Comparison of ENCODE assay signal across 14 cellular contexts in the genomic region with DNA sequence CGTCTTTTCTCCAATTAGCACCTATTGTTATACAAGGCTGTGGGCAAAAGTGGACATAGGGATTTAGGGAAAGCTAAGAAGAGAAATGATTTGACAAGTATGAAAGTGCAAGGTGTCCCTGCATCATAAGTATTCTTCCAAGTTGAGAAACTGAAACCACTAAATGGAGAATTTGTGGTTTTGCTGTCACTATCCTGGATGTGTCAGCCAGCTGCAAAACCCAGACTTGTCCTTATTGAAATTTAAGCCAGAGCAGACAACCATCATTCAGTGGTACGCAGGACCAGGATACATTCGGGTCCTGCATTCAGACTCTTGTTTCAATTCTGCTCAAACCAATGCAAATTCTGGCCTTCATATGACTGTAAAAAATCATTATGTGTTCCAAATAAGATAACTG.
DNase-seq lines count a peak whose midpoint lies in the region; ATAC-seq, FAIRE-seq and TF ChIP-seq lines count a peak whose summit lies in the region.
"Had no signal": no experiment of that assay in that cellular context is flagged by ENCODE, and none has a peak within 500 bp of the region (broad histone marks: within the 10 kb centered on the region; RNA-seq: fewer than 3 reads in every experiment).

No MANE protein-coding gene starts in this region.

- no peaks in the 10 kb centered on the region for H4K20me1 ChIP-seq in astrocyte (ENCODE audit: insufficient read depth, low read length)

- 57 to 75% (median 67%) methylated on average over 3 of the region's 3 CpGs for WGBS in spleen, 5 donors

- no peak overlapping the region for H3K27ac ChIP-seq in astrocyte (ENCODE audit: low read depth, low read length)
- no peak overlapping the region for H3K27ac ChIP-seq in spleen
- H3K27ac ChIP-seq: adrenal gland, transverse colon had no signal

- H3K4me3 ChIP-seq in astrocyte (ENCODE audit: insufficient read depth, low read depth, low read length), result no peak overlapping the region
- no peak overlapping the region for H3K4me3 ChIP-seq in spleen
- H3K4me3 ChIP-seq: adrenal gland, transverse colon had no signal

- TF ChIP-seq CTCF in astrocyte (IDR thresholded peaks at IDR 0.05; ENCODE audit: insufficient read depth, low read depth, low read length) (no peak), spleen (IDR thresholded peaks at IDR 0.05 in 8 of 11, conservative IDR thresholded peaks at IDR 0.05 in 3 of 11) (no peak), endothelial cell (IDR thresholded peaks at IDR 0.05; ENCODE audit: unreplicated experiment) (no peak)

- peak overlapping the region; percentile 7 for H3K4me2 ChIP-seq in astrocyte (ENCODE audit: low read length)

- no peak overlapping the region for H2AFZ ChIP-seq in astrocyte (ENCODE audit: low read depth, low read length)

- DNase-seq in activated naive CD4-positive, alpha-beta T cell treated with anti-CD3 and anti-CD28 coated beads, Interleukin-2, amount 50 U/mL, for 72 hours (ENCODE audit: low spot score in 2 of 2), result peak in 1 of 2 donors; percentile 6
- DNase-seq in activated naive CD4-positive, alpha-beta T cell (lab: John Stamatoyannopoulos, UW), result no peak
- DNase-seq in NOMO-1 treated with dmso at 0.1 percent for 144 hours (lab: John Stamatoyannopoulos, UW; ENCODE audit: unreplicated experiment) (peak; percentile 48), astrocyte (ENCODE audit: low read depth) (peak; percentile 56), spleen (no peak), DMS 273 (lab: John Stamatoyannopoulos, UW; ENCODE audit: unreplicated experiment) (no peak), endothelial cell (ENCODE audit: low spot score) (no peak)
- no peak for DNase-seq in stimulated activated naive CD8-positive, alpha-beta T cell treated with anti-CD3 and anti-CD28 coated beads, Interleukin-15, Interleukin-2, amounts not matched to agents 100 U/mL and 50 U/mL, for 24 hours
- DNase-seq: adrenal gland; NCI-H1436 treated with DMSO at 0.1 percent for 48 hours; NCI-H524 treated with DMSO at 0.1 percent for 48 hours; stimulated activated CD4-positive, alpha-beta T cell treated with anti-CD3 and anti-CD28 coated beads, Interleukin-12 subunit alpha, Interleukin-12 subunit beta, amount 100 ng/mL, for 4 hours; transverse colon had no signal

- H3K9me3 Mint-ChIP-seq in activated naive CD4-positive, alpha-beta T cell treated with anti-CD3 and anti-CD28 coated beads, Interleukin-2, amount 50 U/mL, for 72 hours, result peaks cover 6 to 15% of the 10 kb centered on the region in 2 donors
- H3K9me3 Mint-ChIP-seq in astrocyte (ENCODE audit: unreplicated experiment) (no peaks in the 10 kb centered on the region), endothelial cell (ENCODE audit: unreplicated experiment) (no peaks in the 10 kb centered on the region)
- H3K9me3 Mint-ChIP-seq: dendritic cell treated with granulocyte-macrophage colony-stimulating factor and Interleukin-4, amounts not matched to agents 40 ng/mL and 50 ng/mL, for 4 days had no signal

- H3K4me1 Mint-ChIP-seq in astrocyte (ENCODE audit: low read depth, unreplicated experiment) (peaks cover 18% of the 10 kb centered on the region), endothelial cell (ENCODE audit: unreplicated experiment) (no peaks in the 10 kb centered on the region)

- H3K9me3 ChIP-seq in astrocyte (ENCODE audit: insufficient read depth, low read depth, low read length), result no peaks in the 10 kb centered on the region
- H3K9me3 ChIP-seq in spleen, result peaks cover 0 to under 1% (median 0%) of the 10 kb centered on the region in 8 donors
- H3K9me3 ChIP-seq: adrenal gland, transverse colon had no signal

- H3K4me3 Mint-ChIP-seq in astrocyte (ENCODE audit: unreplicated experiment) (no peak overlapping the region), endothelial cell (ENCODE audit: unreplicated experiment) (no peak overlapping the region)
- H3K4me3 Mint-ChIP-seq: dendritic cell treated with granulocyte-macrophage colony-stimulating factor and Interleukin-4, amounts not matched to agents 40 ng/mL and 50 ng/mL, for 4 days had no signal

- TF ChIP-seq POLR2A in spleen (IDR thresholded peaks at IDR 0.05), result no peak

- no peaks in the 10 kb centered on the region for H3K36me3 ChIP-seq in astrocyte (ENCODE audit: insufficient read depth, low read length)
- no peaks in the 10 kb centered on the region for H3K36me3 ChIP-seq in spleen
- H3K36me3 ChIP-seq: adrenal gland, transverse colon had no signal

- peak; percentile 17 for FAIRE-seq in astrocyte (lab: Jason Lieb, UNC)

- intact Hi-C loops in spleen (cut with DNase I; ENCODE audit: low total_unique reads), result no loop called here

- no peaks in the 10 kb centered on the region for H3K27me3 Mint-ChIP-seq in astrocyte (ENCODE audit: low read depth, unreplicated experiment)
- H3K27me3 Mint-ChIP-seq in endothelial cell (ENCODE audit: unreplicated experiment), result peaks cover 3% of the 10 kb centered on the region

- no peak overlapping the region for H3K9ac ChIP-seq in astrocyte (ENCODE audit: low read length)

- ATAC-seq in activated naive CD4-positive, alpha-beta T cell treated with anti-CD3 and anti-CD28 coated beads, Interleukin-2, amount 50 U/mL, for 72 hours, result peak; percentile 70 to 73
- peak; percentile 72 for ATAC-seq in stimulated activated naive CD8-positive, alpha-beta T cell treated with anti-CD3 and anti-CD28 coated beads, Interleukin-15, Interleukin-2, amounts not matched to agents 100 U/mL and 50 U/mL, for 24 hours

- peaks cover 5% of the 10 kb centered on the region for H3K4me1 ChIP-seq in astrocyte (ENCODE audit: insufficient read depth, low read length)
- peaks cover 0 to 10% (median 7%) of the 10 kb centered on the region in 6 donors for H3K4me1 ChIP-seq in spleen

- H3K27me3 ChIP-seq in astrocyte (ENCODE audit: insufficient read depth, low read length) (no peaks in the 10 kb centered on the region), spleen (replicated peaks in 1 of 7) (no peaks in the 10 kb centered on the region)
- H3K27me3 ChIP-seq: adrenal gland, transverse colon had no signal

- peaks cover 8 to 13% of the 10 kb centered on the region in 2 donors for H3K36me3 Mint-ChIP-seq in activated naive CD4-positive, alpha-beta T cell treated with anti-CD3 and anti-CD28 coated beads, Interleukin-2, amount 50 U/mL, for 72 hours
- H3K36me3 Mint-ChIP-seq in astrocyte (ENCODE audit: low read depth, unreplicated experiment) (no peaks in the 10 kb centered on the region), endothelial cell (ENCODE audit: low read depth, unreplicated experiment) (no peaks in the 10 kb centered on the region)

- H3K27ac Mint-ChIP-seq in activated naive CD4-positive, alpha-beta T cell treated with anti-CD3 and anti-CD28 coated beads, Interleukin-2, amount 50 U/mL, for 72 hours, result no peak overlapping the region
- H3K27ac Mint-ChIP-seq in astrocyte (ENCODE audit: unreplicated experiment) (no peak overlapping the region), endothelial cell (ENCODE audit: unreplicated experiment) (no peak overlapping the region)
- H3K27ac Mint-ChIP-seq: dendritic cell treated with granulocyte-macrophage colony-stimulating factor and Interleukin-4, amounts not matched to agents 40 ng/mL and 50 ng/mL, for 4 days had no signal

- no peaks in the 10 kb centered on the region for H3K79me2 ChIP-seq in astrocyte (ENCODE audit: insufficient read depth, low read length)

Comparison
In these comparisons a context has a peak if more than half of its experiments do, and no peak if none do; other contexts are left out.
1. DNase-seq: peak in NOMO-1 treated with dmso at 0.1 percent for 144 hours (single experiment) and astrocyte (single experiment); none in activated naive CD4-positive, alpha-beta T cell (0 of 4), stimulated activated naive CD8-positive, alpha-beta T cell treated with anti-CD3 and anti-CD28 coated beads, Interleukin-15, Interleukin-2, amounts not matched to agents 100 U/mL and 50 U/mL, for 24 hours (single experiment), spleen (single experiment), DMS 273 (single experiment) and endothelial cell (single experiment).